ENCODE assay signal across 27 cellular contexts in genomic region chr4:3261411-3262207, GRCh38. TPM values are rescaled to one million over a fixed set of nuclear protein-coding genes. Genes with fewer than 3 reads are reported as not detected.
DNase-seq lines count a peak whose midpoint lies in the region; ATAC-seq and TF ChIP-seq lines count a peak whose summit lies in the region.
"Had no signal": no experiment of that assay in that cellular context is flagged by ENCODE, and none has a peak within 500 bp of the region (broad histone marks: within the 10 kb centered on the region; RNA-seq: fewer than 3 reads in every experiment).

No MANE protein-coding gene starts in this region.

- no peak overlapping the region for H3K27ac Mint-ChIP-seq in neural progenitor cell
- H3K27ac Mint-ChIP-seq: activated B cell treated with CpG ODN at 0.5 μM for 24 hours; activated CD8-positive, alpha-beta T cell treated with anti-CD3 and anti-CD28 coated beads for 36 hours; activated naive CD4-positive, alpha-beta T cell treated with anti-CD3 and anti-CD28 coated beads, Interleukin-2, amount 50 U/mL, for 72 hours; stimulated activated naive CD8-positive, alpha-beta T cell treated with anti-CD3 and anti-CD28 coated beads, Interleukin-15, amount 100 ng/mL, for 72 hours had no signal

- H3K4me3 ChIP-seq in right atrium auricular region: no peak overlapping the region
- no peak overlapping the region for H3K4me3 ChIP-seq in colonic mucosa
- no peak overlapping the region for H3K4me3 ChIP-seq in neural progenitor cell
- H3K4me3 ChIP-seq: esophagus muscularis mucosa, gastrocnemius medialis, tibial nerve had no signal

- H3K4me3 Mint-ChIP-seq in neural progenitor cell: no peak overlapping the region
- H3K4me3 Mint-ChIP-seq: activated B cell treated with CpG ODN at 0.5 μM for 24 hours; activated CD8-positive, alpha-beta T cell treated with anti-CD3 and anti-CD28 coated beads for 36 hours; CD14-positive monocyte; stimulated activated naive CD8-positive, alpha-beta T cell treated with anti-CD3 and anti-CD28 coated beads, Interleukin-15, amount 100 ng/mL, for 72 hours had no signal

- peak; percentile 62 for DNase-seq in Right ventricle myocardium inferior (ENCODE audit: missing footprints)
- no peak for DNase-seq in right atrium auricular region (ENCODE audit: low spot score)
- DNase-seq in colonic mucosa: peak; percentile 12
- DNase-seq in neural progenitor cell (ENCODE audit: low spot score): peak; percentile 1
- DNase-seq: activated B cell treated with CpG ODN at 0.5 μM for 24 hours; activated CD8-positive, alpha-beta T cell treated with anti-CD3 and anti-CD28 coated beads for 36 hours; activated T-cell treated with anti-CD3 and anti-CD28 coated beads, Interleukin-2, amount 50 U/mL, for 48 hours; cerebellar nuclear complex; effector memory CD4-positive, alpha-beta T cell; hypothalamus; mammary epithelial cell; MV-4-11; NCI-H1694; NCI-H2171 treated with DMSO at 0.1 percent for 48 hours; occipital lobe; RPMI8226; stimulated activated naive CD8-positive, alpha-beta T cell treated with anti-CD3 and anti-CD28 coated beads, Interleukin-15, amount 100 ng/mL, for 72 hours; T-helper 9 cell had no signal

- H3K27me3 Mint-ChIP-seq in neural progenitor cell (ENCODE audit: insufficient read depth, low read depth): peaks cover 8% of the 10 kb centered on the region
- H3K27me3 Mint-ChIP-seq: activated B cell treated with CpG ODN at 0.5 μM for 24 hours; activated CD8-positive, alpha-beta T cell treated with anti-CD3 and anti-CD28 coated beads for 36 hours; stimulated activated naive CD8-positive, alpha-beta T cell treated with anti-CD3 and anti-CD28 coated beads, Interleukin-15, amount 100 ng/mL, for 72 hours had no signal

- no peaks in the 10 kb centered on the region for H3K27me3 ChIP-seq in right atrium auricular region
- H3K27me3 ChIP-seq in colonic mucosa: no peaks in the 10 kb centered on the region
- H3K27me3 ChIP-seq in neural progenitor cell: no peaks in the 10 kb centered on the region
- H3K27me3 ChIP-seq: esophagus muscularis mucosa, gastrocnemius medialis, tibial nerve had no signal

- TF ChIP-seq CTCF in right atrium auricular region (IDR thresholded peaks at IDR 0.05) (no peak), colonic mucosa (IDR thresholded peaks at IDR 0.05) (no peak), neural progenitor cell (IDR thresholded peaks at IDR 0.05) (no peak)

- H3K4me1 ChIP-seq in right atrium auricular region (no peaks in the 10 kb centered on the region), colonic mucosa (no peaks in the 10 kb centered on the region), neural progenitor cell (no peaks in the 10 kb centered on the region)
- H3K4me1 ChIP-seq: esophagus muscularis mucosa, gastrocnemius medialis, tibial nerve had no signal

- ATAC-seq in Right ventricle myocardium inferior: peak; percentile 3
- no peak for ATAC-seq in HG03135 (IDR thresholded peaks at IDR 0.05; ENCODE audit: unreplicated experiment)
- ATAC-seq in GM18870 (IDR thresholded peaks at IDR 0.05; ENCODE audit: unreplicated experiment): no peak
- ATAC-seq in GM19463 (IDR thresholded peaks at IDR 0.05; ENCODE audit: unreplicated experiment): no peak
- no peak for ATAC-seq in esophagus mucosa
- ATAC-seq: activated CD8-positive, alpha-beta T cell treated with anti-CD3 and anti-CD28 coated beads for 36 hours; gastrocnemius medialis; stimulated activated naive CD8-positive, alpha-beta T cell treated with anti-CD3 and anti-CD28 coated beads, Interleukin-15, amount 100 ng/mL, for 72 hours had no signal

- H2AFZ ChIP-seq in neural progenitor cell (replicated peaks): no peak overlapping the region

- H3K9me3 ChIP-seq in right atrium auricular region (no peaks in the 10 kb centered on the region), colonic mucosa (no peaks in the 10 kb centered on the region), neural progenitor cell (ENCODE audit: low read depth) (no peaks in the 10 kb centered on the region)
- H3K9me3 ChIP-seq: esophagus muscularis mucosa, gastrocnemius medialis, tibial nerve had no signal

- H3K36me3 Mint-ChIP-seq in neural progenitor cell: no peaks in the 10 kb centered on the region
- H3K36me3 Mint-ChIP-seq: activated naive CD4-positive, alpha-beta T cell treated with anti-CD3 and anti-CD28 coated beads, Interleukin-2, amount 50 U/mL, for 72 hours; CD14-positive monocyte had no signal

- H3K36me3 ChIP-seq in right atrium auricular region: no peaks in the 10 kb centered on the region
- no peaks in the 10 kb centered on the region for H3K36me3 ChIP-seq in colonic mucosa
- no peaks in the 10 kb centered on the region for H3K36me3 ChIP-seq in neural progenitor cell
- H3K36me3 ChIP-seq: gastrocnemius medialis had no signal

- H3F3A ChIP-seq in neural progenitor cell (ENCODE audit: low read depth): no peaks in the 10 kb centered on the region

- no peaks in the 10 kb centered on the region for H3K79me2 ChIP-seq in neural progenitor cell (ENCODE audit: low read depth)

- intact Hi-C loops in Right ventricle myocardium inferior (cut with DNase I): no loop called here
- intact Hi-C loops in colonic mucosa (cut with DNase I): no loop called here

- H3K4me1 Mint-ChIP-seq in neural progenitor cell: no peaks in the 10 kb centered on the region
- H3K4me1 Mint-ChIP-seq: CD14-positive monocyte; stimulated activated naive CD8-positive, alpha-beta T cell treated with anti-CD3 and anti-CD28 coated beads, Interleukin-15, amount 100 ng/mL, for 72 hours had no signal

- H3K9ac ChIP-seq in colonic mucosa (ENCODE audit: low read depth in 2 of 2, low read length in 2 of 2): no peak overlapping the region
- H3K9ac ChIP-seq in neural progenitor cell: no peak overlapping the region

- H3K27ac ChIP-seq in right atrium auricular region: no peak overlapping the region
- H3K27ac ChIP-seq in colonic mucosa: no peak overlapping the region
- H3K27ac ChIP-seq in neural progenitor cell: no peak overlapping the region
- H3K27ac ChIP-seq: esophagus muscularis mucosa, gastrocnemius medialis, tibial nerve had no signal

- no peaks in the 10 kb centered on the region for H3K9me3 Mint-ChIP-seq in neural progenitor cell
- H3K9me3 Mint-ChIP-seq: activated B cell treated with CpG ODN at 0.5 μM for 24 hours; activated CD8-positive, alpha-beta T cell treated with anti-CD3 and anti-CD28 coated beads for 36 hours; activated naive CD4-positive, alpha-beta T cell treated with anti-CD3 and anti-CD28 coated beads, Interleukin-2, amount 50 U/mL, for 72 hours; CD14-positive monocyte; stimulated activated naive CD8-positive, alpha-beta T cell treated with anti-CD3 and anti-CD28 coated beads, Interleukin-15, amount 100 ng/mL, for 72 hours had no signal

- H4K20me1 ChIP-seq in neural progenitor cell (ENCODE audit: low read depth): no peaks in the 10 kb centered on the region

- H3K4me2 ChIP-seq in neural progenitor cell: no peak overlapping the region

RNA-seq across cellular contexts. Expression of gene MSANTD1, which starts 12.7 kb away (rescaled TPM):
- 0.51 TPM for total RNA-seq in Right ventricle myocardium inferior
- not detected for total RNA-seq in right atrium auricular region
- total RNA-seq in colonic mucosa: 1 to 10 TPM in 1 of 2 donors, under 1 TPM in 1; 0.40 to 1.3 TPM
- 0.17 and 0.25 TPM in 2 replicates for total RNA-seq in neural progenitor cell (ENCODE audit: low replicate concordance)
- 0.28 TPM for total RNA-seq in esophagus mucosa

RNA-seq across cellular contexts. Expression of gene RGS12, which starts 31.2 kb away (rescaled TPM):
- total RNA-seq in Right ventricle myocardium inferior (21.0 TPM), right atrium auricular region (1 to 10 TPM; 7.0 to 9.9 TPM), colonic mucosa (10 to 100 TPM; 18.0 to 25.7 TPM), neural progenitor cell (ENCODE audit: low replicate concordance) (36.6 and 140 TPM in 2 replicates), esophagus mucosa (50.7 TPM)
